In genomic region chr22:29798801-29799200, GRCh38 we compare ENCODE assay signal across 9 cellular contexts. TPM values are rescaled to one million over a fixed set of nuclear protein-coding genes. Genes with fewer than 3 reads are reported as not detected.
DNase-seq lines count a peak whose midpoint lies in the region; ATAC-seq and TF ChIP-seq lines count a peak whose summit lies in the region.
"Had no signal": no experiment of that assay in that cellular context is flagged by ENCODE, and none has a peak within 500 bp of the region (broad histone marks: within the 10 kb centered on the region; RNA-seq: fewer than 3 reads in every experiment).

No MANE protein-coding gene starts in this region.

- H3K4me3 ChIP-seq in colonic mucosa (no peak overlapping the region), mesodermal cell (ENCODE audit: extremely low read depth, insufficient read depth, low read length, poor library complexity, severe bottlenecking) (no peak overlapping the region)

- TF ChIP-seq CTCF in colonic mucosa (IDR thresholded peaks at IDR 0.05): no peak
- no peak for TF ChIP-seq CTCF in type B pancreatic cell (conservative IDR thresholded peaks at IDR 0.05)

- H3K36me3 ChIP-seq in colonic mucosa (peaks cover 3% of the 10 kb centered on the region), mesodermal cell (ENCODE audit: control insufficient read depth, insufficient read depth, low read length) (peaks cover 79% of the 10 kb centered on the region)

- no peaks in the 10 kb centered on the region for H3K4me1 Mint-ChIP-seq in activated T-cell treated with anti-CD3 and anti-CD28 coated beads, Interleukin-2, amount 50 U/mL, for 24 hours (ENCODE audit: low read depth)
- H3K4me1 Mint-ChIP-seq in type B pancreatic cell (ENCODE audit: unreplicated experiment): peaks cover 13% of the 10 kb centered on the region

- H3K9ac ChIP-seq in colonic mucosa (ENCODE audit: low read depth in 2 of 2, low read length in 2 of 2): peak overlapping the region in 1 of 2 donors; percentile 36

- H3K27me3 Mint-ChIP-seq in activated T-cell treated with anti-CD3 and anti-CD28 coated beads, Interleukin-2, amount 50 U/mL, for 24 hours: no peaks in the 10 kb centered on the region
- H3K27me3 Mint-ChIP-seq in type B pancreatic cell: no peaks in the 10 kb centered on the region

- H3K9me3 ChIP-seq in colonic mucosa (no peaks in the 10 kb centered on the region), mesodermal cell (ENCODE audit: control insufficient read depth, low read length) (no peaks in the 10 kb centered on the region)

- no peaks in the 10 kb centered on the region for H3K9me3 Mint-ChIP-seq in activated T-cell treated with anti-CD3 and anti-CD28 coated beads, Interleukin-2, amount 50 U/mL, for 24 hours
- H3K9me3 Mint-ChIP-seq in type B pancreatic cell: no peaks in the 10 kb centered on the region

- no peak overlapping the region for H3K4me3 Mint-ChIP-seq in activated T-cell treated with anti-CD3 and anti-CD28 coated beads, Interleukin-2, amount 50 U/mL, for 24 hours
- no peak overlapping the region for H3K4me3 Mint-ChIP-seq in type B pancreatic cell

- H3K27ac ChIP-seq in colonic mucosa: peak overlapping the region; percentile 24
- H3K27ac ChIP-seq in mesodermal cell (ENCODE audit: low read depth, low read length, severe bottlenecking): peak overlapping the region; percentile 73

- peak overlapping the region; percentile 60 for H3K27ac Mint-ChIP-seq in activated T-cell treated with anti-CD3 and anti-CD28 coated beads, Interleukin-2, amount 50 U/mL, for 24 hours
- H3K27ac Mint-ChIP-seq in type B pancreatic cell: peak overlapping the region; percentile 69

- peaks cover 83% of the 10 kb centered on the region for H3K36me3 Mint-ChIP-seq in activated T-cell treated with anti-CD3 and anti-CD28 coated beads, Interleukin-2, amount 50 U/mL, for 24 hours (ENCODE audit: low read depth)
- H3K36me3 Mint-ChIP-seq in type B pancreatic cell: peaks cover 23% of the 10 kb centered on the region

- no peak for DNase-seq in activated T-cell treated with anti-CD3 and anti-CD28 coated beads, Interleukin-2, amount 50 U/mL, for 24 hours
- no peak for DNase-seq in activated T-cell treated with anti-CD3 and anti-CD28 coated beads, Interleukin-2, amount 50 U/mL, for 48 hours
- no peak for DNase-seq in colonic mucosa
- no peak for DNase-seq in type B pancreatic cell (ENCODE audit: extremely low spot score, unreplicated experiment)
- DNase-seq in activated effector memory CD4-positive, alpha-beta T cell treated with anti-CD3 and anti-CD28 coated beads, Interleukin-2, amount 50 U/mL, for 16 hours: no peak
- no peak for DNase-seq in SW480 (ENCODE audit: low spot score)
- DNase-seq: NCI-H345 had no signal

- H3K4me1 ChIP-seq in colonic mucosa: no peaks in the 10 kb centered on the region
- peaks cover 37% of the 10 kb centered on the region for H3K4me1 ChIP-seq in mesodermal cell (ENCODE audit: control insufficient read depth, insufficient read depth, low read length, poor library complexity, severe bottlenecking)

- no peaks in the 10 kb centered on the region for H3K27me3 ChIP-seq in colonic mucosa

- no peak for ATAC-seq in GM21381 (IDR thresholded peaks at IDR 0.05; ENCODE audit: unreplicated experiment)

- WGBS in mesodermal cell (ENCODE audit: insufficient coverage in 2 of 2), 2 experiments: 90 to 92% methylated on average over 2 of the region's 2 CpGs

- intact Hi-C loops in colonic mucosa (cut with DNase I): no loop called here

RNA-seq across cellular contexts. Expression of gene UQCR10, which starts 31.6 kb away (rescaled TPM):
- total RNA-seq in colonic mucosa (100 to 1,000 TPM; 171 to 217 TPM), type B pancreatic cell (ENCODE audit: low replicate concordance) (137 and 155 TPM in 2 replicates)
- 123 TPM for polyA plus RNA-seq in mesodermal cell (2013, experiment 1 of 2)
- 117 TPM for polyA plus RNA-seq in mesodermal cell (2013, experiment 2 of 2)

RNA-seq across cellular contexts. Expression of gene ZMAT5, which starts 32.0 kb away (rescaled TPM):
- total RNA-seq in colonic mucosa (10 to 100 TPM; 11.9 to 14.3 TPM), type B pancreatic cell (ENCODE audit: low replicate concordance) (19.0 and 19.2 TPM in 2 replicates)
- 22.1 TPM for polyA plus RNA-seq in mesodermal cell (2013, experiment 1 of 2)
- polyA plus RNA-seq in mesodermal cell (2013, experiment 2 of 2): 20.8 TPM

RNA-seq across cellular contexts. Expression of gene ASCC2, which starts 39.3 kb away (rescaled TPM):
- total RNA-seq in colonic mucosa (10 to 100 TPM; 52.8 to 77.0 TPM), type B pancreatic cell (ENCODE audit: low replicate concordance) (47.6 and 58.4 TPM in 2 replicates)
- 42.2 TPM for polyA plus RNA-seq in mesodermal cell (2013, experiment 1 of 2)
- 39.2 TPM for polyA plus RNA-seq in mesodermal cell (2013, experiment 2 of 2)
